In genomic region chr2:237734905-237735623, GRCh38 we compare ENCODE assay signal across 11 cellular contexts.
DNase-seq lines count a peak whose midpoint lies in the region; ATAC-seq, FAIRE-seq and TF ChIP-seq lines count a peak whose summit lies in the region.
"Had no signal": no experiment of that assay in that cellular context is flagged by ENCODE, and none has a peak within 500 bp of the region (broad histone marks: within the 10 kb centered on the region; RNA-seq: fewer than 3 reads in every experiment).

No MANE protein-coding gene starts in this region.

- peak; percentile 10 for ATAC-seq in GM23338
- no peak for ATAC-seq in psoas muscle

- no peaks in the 10 kb centered on the region for H3K9me2 ChIP-seq in GM23338 (ENCODE audit: insufficient read depth)

- no peak for TF ChIP-seq POLR2A in testis (IDR thresholded peaks at IDR 0.05)

- DNase-seq in GM23338 (ENCODE audit: low spot score) (no peak), NCI-H2029 (lab: John Stamatoyannopoulos, UW) (peak; percentile 25), kidney (no peak), psoas muscle (no peak), testis (no peak), inferior parietal cortex (ENCODE audit: extremely low spot score) (no peak)
- no peak for DNase-seq in activated naive CD4-positive, alpha-beta T cell (lab: John Stamatoyannopoulos, UW)
- DNase-seq: effector CD8-positive, alpha-beta T cell; NCI-H146; NCI-H774 had no signal

- H3K4me2 ChIP-seq in GM23338 = peak overlapping the region; percentile 15; the same call in 1 of the 2 replicates

- peaks cover 5% of the 10 kb centered on the region for H3K36me3 Mint-ChIP-seq in GM23338 (ENCODE audit: low read depth)

- H3K36me3 ChIP-seq in GM23338 (ENCODE audit: insufficient read depth) (no peaks in the 10 kb centered on the region), kidney (ENCODE audit: control insufficient read depth in 1 of 2, insufficient read depth in 2 of 2, low read length in 2 of 2) (no peaks in the 10 kb centered on the region), psoas muscle (ENCODE audit: insufficient read depth in 1 of 2, low read depth in 1 of 2) (peaks cover 3 to 26% of the 10 kb centered on the region in 2 donors), testis (ENCODE audit: low read depth, missing control alignments) (no peaks in the 10 kb centered on the region)

- H3K27me3 ChIP-seq in GM23338 (ENCODE audit: insufficient read depth) (no peaks in the 10 kb centered on the region), psoas muscle (ENCODE audit: insufficient read depth in 3 of 3, low read length in 2 of 3) (no peaks in the 10 kb centered on the region), testis (no peaks in the 10 kb centered on the region)
- H3K27me3 ChIP-seq: SJSA1 had no signal

- H3K27ac Mint-ChIP-seq in GM23338 = peak overlapping the region; percentile 80

- H3K4me1 Mint-ChIP-seq in GM23338 = peaks cover 67% of the 10 kb centered on the region

- H3K4me3 ChIP-seq in GM23338 (no peak overlapping the region), kidney (ENCODE audit: low read length in 2 of 2) (no peak overlapping the region), psoas muscle (no peak overlapping the region), testis (no peak overlapping the region)
- H3K4me3 ChIP-seq: SJSA1 had no signal

- peak overlapping the region; percentile 63; the same call in 1 of the 2 replicates for H3K27ac ChIP-seq in GM23338 (ENCODE audit: low read depth)
- peak overlapping the region; percentile 13 to 24 for H3K27ac ChIP-seq in kidney (ENCODE audit: low read depth in 2 of 2, low read length in 2 of 2)
- H3K27ac ChIP-seq in psoas muscle = peak overlapping the region; percentile 83
- no peak overlapping the region for H3K27ac ChIP-seq in testis
- H3K27ac ChIP-seq: SJSA1 had no signal

- H3K27me3 Mint-ChIP-seq in GM23338 (ENCODE audit: insufficient read depth, low read depth, poor library complexity) = peaks cover 4% of the 10 kb centered on the region

- no peaks in the 10 kb centered on the region for H3K9me3 Mint-ChIP-seq in GM23338

- 74 to 77% (median 75%) methylated on average over 25 of the region's 25 CpGs for WGBS in psoas muscle, 3 donors
- 87 to 93% methylated on average over 25 of the region's 25 CpGs for WGBS in testis, 2 donors

- H3K79me2 ChIP-seq in GM23338 (replicated peaks; ENCODE audit: insufficient read depth) = peaks cover 83% of the 10 kb centered on the region

- peaks cover 7% of the 10 kb centered on the region; the same call in 1 of the 2 replicates for H3F3A ChIP-seq in GM23338 (replicated peaks; ENCODE audit: low read depth)

- no peak overlapping the region for H3K9ac ChIP-seq in kidney (ENCODE audit: low read length in 2 of 2)

- H3K4me1 ChIP-seq in GM23338 (ENCODE audit: insufficient read depth) (peaks cover 57% of the 10 kb centered on the region), kidney (ENCODE audit: control insufficient read depth in 1 of 2, insufficient read depth in 1 of 2, low read depth in 1 of 2, low read length in 2 of 2) (peaks cover 25 to 29% of the 10 kb centered on the region in 2 donors), psoas muscle (peaks cover 80% of the 10 kb centered on the region), testis (peaks cover 16% of the 10 kb centered on the region)

- no peak for FAIRE-seq in kidney (lab: Jason Lieb, UNC)

- peaks cover 42% of the 10 kb centered on the region; the same call in 1 of the 2 replicates for H4K20me1 ChIP-seq in GM23338 (replicated peaks; ENCODE audit: insufficient read depth)

- H3K4me3 Mint-ChIP-seq in GM23338 = 0 out of 3 replicates have a peak overlapping the region, but pooled peaks have one; percentile 19

- H3K9me3 ChIP-seq in kidney (ENCODE audit: control insufficient read depth in 1 of 2, low read length in 2 of 2) = no peaks in the 10 kb centered on the region
- no peaks in the 10 kb centered on the region for H3K9me3 ChIP-seq in psoas muscle
- H3K9me3 ChIP-seq in testis = no peaks in the 10 kb centered on the region
- H3K9me3 ChIP-seq: SJSA1 had no signal

- intact Hi-C loops in kidney (cut with DNase I) (no loop called here), psoas muscle (cut with DNase I) (loop anchor here in 1 of 2 donors (5.0 kb wide), 1 partner anchor 43 kb away; no protein-coding TSS in a partner anchor), testis (cut with DNase I; ENCODE audit: low total_unique reads) (no loop called here)

- TF ChIP-seq CTCF in GM23338 (conservative IDR thresholded peaks at IDR 0.05; ENCODE audit: low read depth in 2 of 2) = no peak
- TF ChIP-seq CTCF in kidney (IDR thresholded peaks at IDR 0.05; ENCODE audit: borderline replicate concordance, extremely low read depth, insufficient read depth) = no peak
- no peak for TF ChIP-seq CTCF in psoas muscle (IDR thresholded peaks at IDR 0.05)
- TF ChIP-seq CTCF in testis (IDR thresholded peaks at IDR 0.05) = no peak

- H2AFZ ChIP-seq in GM23338 = no peak overlapping the region

TF ChIP-seq in GM23338, 12 proteins besides CTCF, POLR2A, EP300 and RAD21:
- TF ChIP-seq CREB1 (CRISPR knock-in tag; IDR thresholded peaks at IDR 0.05; ENCODE audit: low read depth) (no peak), POLR2AphosphoS5 (IDR thresholded peaks at IDR 0.05; ENCODE audit: low read depth) (no peak), ETS1 (IDR thresholded peaks at IDR 0.05) (no peak), ZNF331 (CRISPR knock-in tag; IDR thresholded peaks at IDR 0.05; ENCODE audit: low read depth) (no peak), EZH2 (IDR thresholded peaks at IDR 0.05; ENCODE audit: low read depth, unreplicated experiment) (no peak), JUNB (IDR thresholded peaks at IDR 0.05; ENCODE audit: unreplicated experiment) (no peak), EZH2phosphoT487 (IDR thresholded peaks at IDR 0.05; ENCODE audit: unreplicated experiment) (no peak), NANOG (IDR thresholded peaks at IDR 0.05; ENCODE audit: borderline replicate concordance) (no peak), ZNF462 (CRISPR knock-in tag; IDR thresholded peaks at IDR 0.05) (no peak)

Comparison
In these comparisons a context has a peak if more than half of its experiments do, and no peak if none do; other contexts are left out.
1. H3K27ac ChIP-seq: peak in GM23338 (single experiment), kidney (2 of 2) and psoas muscle (single experiment); none in testis (0 of 2).